ENCODE assay signal across 1 cellular context in genomic region chrX:153948002-153948466, GRCh38.
TF ChIP-seq lines count a peak whose summit lies in the region.

No MANE protein-coding gene starts in this region.

TF ChIP-seq in HEK293T, 16 proteins besides CTCF, POLR2A, EP300 and RAD21:
- no peak for TF ChIP-seq BHLHE40 (IDR thresholded peaks at IDR 0.05; ENCODE audit: borderline replicate concordance)
- TF ChIP-seq PKNOX1 (IDR thresholded peaks at IDR 0.05), result no peak
- no peak for TF ChIP-seq LEF1 (IDR thresholded peaks at IDR 0.05; ENCODE audit: borderline replicate concordance)
- TF ChIP-seq SP1 (IDR thresholded peaks at IDR 0.05), result no peak
- TF ChIP-seq CTBP1 (IDR thresholded peaks at IDR 0.05; ENCODE audit: borderline replicate concordance), result no peak
- TF ChIP-seq ELF4 (IDR thresholded peaks at IDR 0.05), result no peak
- no peak for TF ChIP-seq FOXK2 (IDR thresholded peaks at IDR 0.05)
- no peak for TF ChIP-seq ZNF384 (IDR thresholded peaks at IDR 0.05)
- TF ChIP-seq SUZ12 (IDR thresholded peaks at IDR 0.05), result no peak
- no peak for TF ChIP-seq L3MBTL2 (conservative IDR thresholded peaks at IDR 0.05)
- TF ChIP-seq FOXA1 (IDR thresholded peaks at IDR 0.05), result no peak
- TF ChIP-seq NFRKB (IDR thresholded peaks at IDR 0.05), result no peak
- TF ChIP-seq HDGF (IDR thresholded peaks at IDR 0.05; ENCODE audit: borderline replicate concordance), result no peak
- no peak for TF ChIP-seq TARDBP (IDR thresholded peaks at IDR 0.05)
- no peak for TF ChIP-seq FOXM1 (IDR thresholded peaks at IDR 0.05; ENCODE audit: borderline replicate concordance)
- TF ChIP-seq ARNT (IDR thresholded peaks at IDR 0.05), result no peak
TF ChIP-seq in HEK293T: peak in this region for 0.
